ENCODE assay signal across 15 cellular contexts in genomic region chr4:168128601-168129000, GRCh38. TPM values are rescaled to one million over a fixed set of nuclear protein-coding genes. Genes with fewer than 3 reads are reported as not detected.
A peak's percentile ranks its signal among the peaks of the same experiment; 100 is the strongest.
DNase-seq lines count a peak whose midpoint lies in the region; ATAC-seq and TF ChIP-seq lines count a peak whose summit lies in the region.
"Had no signal": no experiment of that assay in that cellular context is flagged by ENCODE, and none has a peak within 500 bp of the region (broad histone marks: within the 10 kb centered on the region; RNA-seq: fewer than 3 reads in every experiment).

No MANE protein-coding gene starts in this region.

- TF ChIP-seq CTCF in PC-3 (conservative IDR thresholded peaks at IDR 0.05; ENCODE audit: low read depth, low read length): no peak
- no peak for TF ChIP-seq CTCF in epithelial cell of esophagus (IDR thresholded peaks at IDR 0.05; ENCODE audit: insufficient read depth, low read depth, low read length, missing control alignments)

- peak; percentile 36 for ATAC-seq in PC-3
- no peak for ATAC-seq in activated T-cell treated with anti-CD3 and anti-CD28 coated beads, Interleukin-2, amount 50 U/mL, for 4 hours
- ATAC-seq: CD8-positive, alpha-beta T cell; HepG2 had no signal

- H3K9ac ChIP-seq in PC-3 (ENCODE audit: low read length): no peak overlapping the region
- H3K9ac ChIP-seq: BLaER1 treated with 17β-estradiol and CSF1 and Interleukin-3, amounts not matched to agents 10 nM and 100 nM; GM23248 had no signal

- intact Hi-C loops in PC-3 (cut with micrococcal nuclease): no loop called here

- H3K27me3 ChIP-seq in HAP-1 (ENCODE audit: low read depth) (no peaks in the 10 kb centered on the region), PC-3 (ENCODE audit: low read length) (no peaks in the 10 kb centered on the region)
- H3K27me3 ChIP-seq: BLaER1 treated with 17β-estradiol and CSF1 and Interleukin-3, amounts not matched to agents 10 nM and 100 nM had no signal

- no peaks in the 10 kb centered on the region for H4K20me1 ChIP-seq in PC-3 (ENCODE audit: low read length)
- H4K20me1 ChIP-seq: BLaER1 treated with 17β-estradiol and CSF1 and Interleukin-3, amounts not matched to agents 10 nM and 100 nM had no signal

- H3K36me3 ChIP-seq in HAP-1 (replicated peaks) (no peaks in the 10 kb centered on the region), PC-3 (ENCODE audit: low read depth, low read length) (no peaks in the 10 kb centered on the region)
- H3K36me3 ChIP-seq: BLaER1 treated with 17β-estradiol and CSF1 and Interleukin-3, amounts not matched to agents 10 nM and 100 nM had no signal

- H3F3A ChIP-seq in PC-3 (ENCODE audit: low read length, unreplicated experiment): peaks cover 4% of the 10 kb centered on the region

- no peaks in the 10 kb centered on the region for H3K4me1 Mint-ChIP-seq in activated T-cell treated with anti-CD3 and anti-CD28 coated beads, Interleukin-2, amount 50 U/mL, for 4 hours (ENCODE audit: low read depth)
- H3K4me1 Mint-ChIP-seq: B cell, IgD-negative memory B cell had no signal

- in situ Hi-C loops in HAP-1 (cut with MboI; ENCODE audit: low sequenced_read_pairs): no loop called here

- no peak overlapping the region for H3K4me2 ChIP-seq in PC-3 (ENCODE audit: low read length)
- H3K4me2 ChIP-seq: BLaER1 treated with 17β-estradiol and CSF1 and Interleukin-3, amounts not matched to agents 10 nM and 100 nM had no signal

- H3K4me3 ChIP-seq in HAP-1 (no peak overlapping the region), PC-3 (ENCODE audit: low read length) (no peak overlapping the region), epithelial cell of esophagus (ENCODE audit: low read length) (no peak overlapping the region)
- H3K4me3 ChIP-seq: BLaER1 treated with 17β-estradiol and CSF1 and Interleukin-3, amounts not matched to agents 10 nM and 100 nM; GM23248 had no signal

- H3K79me2 ChIP-seq in PC-3 (ENCODE audit: low read length): no peaks in the 10 kb centered on the region

- H3K9me2 ChIP-seq in PC-3 (replicated peaks; ENCODE audit: low read length): no peaks in the 10 kb centered on the region

- no peaks in the 10 kb centered on the region for H3K9me3 Mint-ChIP-seq in activated T-cell treated with anti-CD3 and anti-CD28 coated beads, Interleukin-2, amount 50 U/mL, for 4 hours
- H3K9me3 Mint-ChIP-seq: CD8-positive, alpha-beta T cell had no signal

- H3K9me3 ChIP-seq in HAP-1 (no peaks in the 10 kb centered on the region), PC-3 (ENCODE audit: low read length) (no peaks in the 10 kb centered on the region)
- H3K9me3 ChIP-seq: BLaER1 treated with 17β-estradiol and CSF1 and Interleukin-3, amounts not matched to agents 10 nM and 100 nM had no signal

- peak; percentile 10 to 23 for DNase-seq in HAP-1 (ENCODE audit: low spot score in 2 of 2)
- peak; percentile 38 for DNase-seq in PC-3
- peak; percentile 48 for DNase-seq in epithelial cell of esophagus (ENCODE audit: low read depth)
- no peak for DNase-seq in activated T-cell treated with anti-CD3 and anti-CD28 coated beads, Interleukin-2, amount 50 U/mL, for 4 hours
- DNase-seq in NCI-H1417 treated with DMSO at 0.1 percent for 48 hours (lab: John Stamatoyannopoulos, UW): no peak
- no peak for DNase-seq in DMS 273 (lab: John Stamatoyannopoulos, UW; ENCODE audit: unreplicated experiment)
- DNase-seq: CD8-positive, alpha-beta T cell; DMS153; DMS79; GDM1; GM23248 had no signal

- BruUV-seq in PC-3 (replicated peaks; lab: Mats Ljungman, UMichigan): no TSS peak

- POLR2A ChIA-PET in PC-3 (lab: Charles Lee; ENCODE audit: unreplicated experiment): interaction anchor here (0.6 kb wide), 1 partner anchor 10 kb away, joined by 3 read pairs; no protein-coding TSS in a partner anchor

- CTCF ChIA-PET in PC-3 (lab: Charles Lee): no interaction called here

- H3K4me3 Mint-ChIP-seq in activated T-cell treated with anti-CD3 and anti-CD28 coated beads, Interleukin-2, amount 50 U/mL, for 4 hours: no peak overlapping the region
- H3K4me3 Mint-ChIP-seq: B cell; CD8-positive, alpha-beta T cell; IgD-negative memory B cell had no signal

- H3K4me1 ChIP-seq in HAP-1: peaks cover 16% of the 10 kb centered on the region
- peaks cover 46% of the 10 kb centered on the region for H3K4me1 ChIP-seq in PC-3 (ENCODE audit: insufficient read depth, low read length)
- H3K4me1 ChIP-seq: BLaER1 treated with 17β-estradiol and CSF1 and Interleukin-3, amounts not matched to agents 10 nM and 100 nM had no signal

- peaks cover 3% of the 10 kb centered on the region for H3K27me3 Mint-ChIP-seq in activated T-cell treated with anti-CD3 and anti-CD28 coated beads, Interleukin-2, amount 50 U/mL, for 4 hours (ENCODE audit: low read depth)
- H3K27me3 Mint-ChIP-seq: B cell, IgD-negative memory B cell had no signal

- H3K36me3 Mint-ChIP-seq in activated T-cell treated with anti-CD3 and anti-CD28 coated beads, Interleukin-2, amount 50 U/mL, for 4 hours (ENCODE audit: insufficient read depth): no peaks in the 10 kb centered on the region
- H3K36me3 Mint-ChIP-seq: CD8-positive, alpha-beta T cell; IgD-negative memory B cell had no signal

- H3K27ac ChIP-seq in PC-3 (ENCODE audit: low read length): peak overlapping the region; percentile 32
- H3K27ac ChIP-seq: BLaER1 treated with 17β-estradiol and CSF1 and Interleukin-3, amounts not matched to agents 10 nM and 100 nM; GM23248 had no signal

- no peak overlapping the region for H2AFZ ChIP-seq in PC-3 (ENCODE audit: low read length)

RNA-seq across cellular contexts. Expression of gene ANXA10, which starts 36.3 kb away (rescaled TPM):
- 0.47 and 0.92 TPM in 2 replicates for total RNA-seq in PC-3 (2014; rRNA removed)
- not detected for total RNA-seq in activated T-cell treated with anti-CD3 and anti-CD28 coated beads, Interleukin-2, amount 50 U/mL, for 4 hours
- total RNA-seq: B cell; CD8-positive, alpha-beta T cell; HepG2 had no signal

Comparison
In these comparisons a context has a peak if more than half of its experiments do, and no peak if none do; other contexts are left out.
1. DNase-seq: peak in HAP-1 (2 of 2), PC-3 (single experiment) and epithelial cell of esophagus (single experiment); none in activated T-cell treated with anti-CD3 and anti-CD28 coated beads, Interleukin-2, amount 50 U/mL, for 4 hours (single experiment), NCI-H1417 treated with DMSO at 0.1 percent for 48 hours (single experiment) and DMS 273 (single experiment).